ENCODE assay signal across 8 cellular contexts in the genomic region with DNA sequence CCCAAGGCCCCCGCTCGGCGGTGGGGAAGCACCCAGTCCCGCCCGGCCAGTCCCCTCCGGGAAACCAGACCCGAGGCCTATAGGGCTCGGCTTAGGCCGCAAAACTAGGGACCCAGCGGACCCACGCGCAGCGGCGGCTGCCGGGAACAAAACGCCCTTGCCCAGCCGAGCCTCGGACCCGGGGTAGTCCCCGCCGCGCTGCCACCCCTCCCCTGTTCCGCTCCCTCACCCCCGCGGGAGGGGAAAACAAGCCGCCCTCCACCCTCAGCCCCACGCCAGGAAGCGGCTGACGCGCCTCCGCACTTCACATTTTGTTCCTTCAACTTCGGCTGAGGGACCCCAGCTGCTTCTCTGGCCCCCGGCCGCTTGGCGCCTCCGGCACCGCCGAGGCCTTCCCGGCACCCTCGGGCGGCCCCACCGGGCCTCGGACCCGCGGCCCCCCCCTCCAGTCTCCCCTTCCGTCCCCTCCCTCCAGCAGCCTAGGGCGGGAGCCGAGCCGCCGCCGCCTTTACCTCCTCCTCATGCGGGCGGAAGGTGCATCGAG. TPM values are rescaled to one million over a fixed set of nuclear protein-coding genes. Genes with fewer than 3 reads are reported as not detected.
DNase-seq lines count a peak whose midpoint lies in the region; ATAC-seq and TF ChIP-seq lines count a peak whose summit lies in the region.

No MANE protein-coding gene starts in this region.

- H3K36me3 ChIP-seq in GM06990 (ENCODE audit: control insufficient read depth, insufficient read depth, low read length) = no peaks in the 10 kb centered on the region; the same call in 1 of the 2 replicates
- H3K36me3 ChIP-seq in GM23338 (ENCODE audit: insufficient read depth) = peaks cover 33% of the 10 kb centered on the region
- H3K36me3 ChIP-seq in Karpas-422 (ENCODE audit: insufficient read depth, low read length) = peaks cover 13% of the 10 kb centered on the region

- H3K4me2 ChIP-seq in GM23338 (peak overlapping the region; percentile 77), Karpas-422 (ENCODE audit: low read depth, low read length, poor library complexity, severe bottlenecking) (peak overlapping the region; percentile 84)

- no peaks in the 10 kb centered on the region for H3K9me3 ChIP-seq in Karpas-422 (ENCODE audit: low read length)

- H3K4me3 ChIP-seq in GM06990 (replicated peaks; ENCODE audit: low read depth, low read length) (peak overlapping the region; percentile 87), GM23338 (peak overlapping the region; percentile 93), Karpas-422 (ENCODE audit: low read length) (peak overlapping the region; percentile 97)

- H3K9me2 ChIP-seq in GM23338 (ENCODE audit: insufficient read depth) (no peaks in the 10 kb centered on the region; the same call in 1 of the 2 replicates), Karpas-422 (replicated peaks; ENCODE audit: insufficient read depth, low read length) (no peaks in the 10 kb centered on the region)

- H2AFZ ChIP-seq in GM23338 = peak overlapping the region; percentile 49; the same call in 1 of the 2 replicates
- H2AFZ ChIP-seq in Karpas-422 (ENCODE audit: low read length) = peak overlapping the region; percentile 11; the same call in 1 of the 2 replicates

- POLR2A ChIA-PET in activated CD4-positive, alpha-beta memory T cell treated with anti-CD3 and anti-CD28 coated beads for 36 hours (lab: Charles Lee) = interaction anchor here (0.5 kb wide), 1 partner anchor 169 kb away, joined by 3 read pairs; no protein-coding TSS in a partner anchor

- CTCF ChIA-PET in activated CD4-positive, alpha-beta memory T cell treated with anti-CD3 and anti-CD28 coated beads for 36 hours (lab: Charles Lee) = interaction anchor here (2.0 kb wide), 1 partner anchor 508 kb away, joined by 5 read pairs; no protein-coding TSS in a partner anchor

- H3K27me3 ChIP-seq in GM06990 (replicated peaks; ENCODE audit: control insufficient read depth, insufficient read depth, low read length) (no peaks in the 10 kb centered on the region), GM23338 (ENCODE audit: insufficient read depth) (no peaks in the 10 kb centered on the region), Karpas-422 (ENCODE audit: low read length) (no peaks in the 10 kb centered on the region)

- peak; percentile 11 for ATAC-seq in GM23338

- peaks cover 35% of the 10 kb centered on the region for H3K36me3 Mint-ChIP-seq in GM23338 (ENCODE audit: low read depth)
- peaks cover 24% of the 10 kb centered on the region for H3K36me3 Mint-ChIP-seq in activated CD4-positive, alpha-beta memory T cell treated with anti-CD3 and anti-CD28 coated beads for 36 hours

- DNase-seq in GM06990 (ENCODE audit: extremely low read depth, insufficient read length) = peak; percentile 76
- peak; percentile 19 for DNase-seq in GM23338 (ENCODE audit: low spot score)
- DNase-seq in Karpas-422 = peak; percentile 76
- DNase-seq in activated CD4-positive, alpha-beta memory T cell treated with anti-CD3 and anti-CD28 coated beads for 36 hours = peak; percentile 64
- DNase-seq in effector CD8-positive, alpha-beta T cell (lab: John Stamatoyannopoulos, UW) = peak; percentile 25
- peak; percentile 90 for DNase-seq in mesenteric fat pad (ENCODE audit: low spot score)
- DNase-seq in stimulated activated CD8-positive, alpha-beta memory T cell treated with anti-CD3 and anti-CD28 coated beads, Interleukin-15, amount 100 ng/mL, for 48 hours (ENCODE audit: low read depth in 2 of 2) = peak; percentile 28 to 30
- DNase-seq in kidney glomerular epithelial cell (lab: John Stamatoyannopoulos, UW) = no peak

- H3K4me1 Mint-ChIP-seq in GM23338 = peaks cover 14% of the 10 kb centered on the region
- H3K4me1 Mint-ChIP-seq in activated CD4-positive, alpha-beta memory T cell treated with anti-CD3 and anti-CD28 coated beads for 36 hours (ENCODE audit: low read depth) = peaks cover 38% of the 10 kb centered on the region

- no peaks in the 10 kb centered on the region for H3K9me3 Mint-ChIP-seq in GM23338
- no peaks in the 10 kb centered on the region for H3K9me3 Mint-ChIP-seq in activated CD4-positive, alpha-beta memory T cell treated with anti-CD3 and anti-CD28 coated beads for 36 hours

- intact Hi-C loops in activated CD4-positive, alpha-beta memory T cell treated with anti-CD3 and anti-CD28 coated beads for 36 hours (cut with micrococcal nuclease) = loop anchor here (1.0 to 10.0 kb wide), 12 partner anchors 44 to 518 kb away; a partner anchor contains a TSS

- peaks cover 27% of the 10 kb centered on the region for H4K20me1 ChIP-seq in GM23338 (replicated peaks; ENCODE audit: insufficient read depth)
- H4K20me1 ChIP-seq in Karpas-422 (ENCODE audit: insufficient read depth, low read depth, low read length) = peaks cover 6% of the 10 kb centered on the region

- H3F3A ChIP-seq in GM23338 (replicated peaks; ENCODE audit: low read depth) = 0 out of 2 replicates have a peak, but pooled peaks cover 3% of the 10 kb centered on the region

- H3K27ac ChIP-seq in GM23338 (ENCODE audit: low read depth) (peak overlapping the region; percentile 64; the same call in 1 of the 2 replicates), Karpas-422 (ENCODE audit: low read length) (peak overlapping the region; percentile 89)

- H3K79me2 ChIP-seq in GM23338 (replicated peaks; ENCODE audit: insufficient read depth) = peaks cover 49% of the 10 kb centered on the region
- peaks cover 51% of the 10 kb centered on the region for H3K79me2 ChIP-seq in Karpas-422 (ENCODE audit: low read length)

- H3K4me1 ChIP-seq in GM23338 (ENCODE audit: insufficient read depth) (0 out of 2 replicates have a peak, but pooled peaks cover 7% of the 10 kb centered on the region), Karpas-422 (ENCODE audit: low read length) (peaks cover 28% of the 10 kb centered on the region)

- peak overlapping the region; percentile 95 for H3K9ac ChIP-seq in Karpas-422 (ENCODE audit: low read length)

- peaks cover 11% of the 10 kb centered on the region for H3K27me3 Mint-ChIP-seq in GM23338 (ENCODE audit: insufficient read depth, low read depth, poor library complexity)
- H3K27me3 Mint-ChIP-seq in activated CD4-positive, alpha-beta memory T cell treated with anti-CD3 and anti-CD28 coated beads for 36 hours = no peaks in the 10 kb centered on the region

- TF ChIP-seq CTCF in GM06990 (IDR thresholded peaks at IDR 0.05; ENCODE audit: insufficient read depth, low read length, poor library complexity, severe bottlenecking) = no peak
- TF ChIP-seq CTCF in GM23338 (conservative IDR thresholded peaks at IDR 0.05; ENCODE audit: low read depth in 2 of 2) = no peak

- H3K27ac Mint-ChIP-seq in GM23338 = no peak overlapping the region
- peak overlapping the region; percentile 83 for H3K27ac Mint-ChIP-seq in activated CD4-positive, alpha-beta memory T cell treated with anti-CD3 and anti-CD28 coated beads for 36 hours

- peak overlapping the region; percentile 87 for H3K4me3 Mint-ChIP-seq in GM23338
- peak overlapping the region; percentile 89 for H3K4me3 Mint-ChIP-seq in activated CD4-positive, alpha-beta memory T cell treated with anti-CD3 and anti-CD28 coated beads for 36 hours

TF ChIP-seq in GM23338, 12 proteins besides CTCF, POLR2A, EP300 and RAD21:
- TF ChIP-seq ZNF331 (CRISPR knock-in tag; IDR thresholded peaks at IDR 0.05; ENCODE audit: low read depth) (no peak), POLR2AphosphoS5 (IDR thresholded peaks at IDR 0.05; ENCODE audit: low read depth) (no peak), JUNB (IDR thresholded peaks at IDR 0.05; ENCODE audit: unreplicated experiment) (no peak)
TF ChIP-seq in GM23338: peak in this region for 0.

RNA-seq across cellular contexts. Expression of a gene that starts 0.7 kb away (rescaled TPM):
- total RNA-seq in GM23338 (2014; rRNA removed; shearing (Covaris generic)) = 72.4 and 91.9 TPM in 2 replicates
- 20.1 and 22.1 TPM in 2 replicates for polyA plus RNA-seq in GM23338 (2016; fragmentation: Nextera tagmentation; extraction: Ambion mirVana)
- total RNA-seq in Karpas-422 (2014; rRNA removed; shearing (Covaris generic); ENCODE audit: low replicate concordance) = 66.2 and 96.6 TPM in 2 replicates
- total RNA-seq in activated CD4-positive, alpha-beta memory T cell treated with anti-CD3 and anti-CD28 coated beads for 36 hours = 100 to 1,000 TPM; 101 to 103 TPM
- total RNA-seq in mesenteric fat pad = 69.8 TPM
